8 cellular contexts compared by ENCODE assay signal in genomic region chr16:396605-397004, GRCh38. TPM values are rescaled to one million over a fixed set of nuclear protein-coding genes. Genes with fewer than 3 reads are reported as not detected.
A peak's percentile ranks its signal among the peaks of the same experiment; 100 is the strongest.
DNase-seq lines count a peak whose midpoint lies in the region; ATAC-seq and TF ChIP-seq lines count a peak whose summit lies in the region.

No MANE protein-coding gene starts in this region.

- CTCF ChIA-PET in activated CD8-positive, alpha-beta T cell treated with anti-CD3 and anti-CD28 coated beads for 36 hours (lab: Charles Lee): no interaction called here

- no peak overlapping the region for H3K4me3 ChIP-seq in KMS-11 (IDR thresholded peaks at IDR 0.05; ENCODE audit: insufficient read depth, low read depth, low read length)
- peak overlapping the region; percentile 96 for H3K4me3 ChIP-seq in cardiac muscle cell

- peaks cover 2% of the 10 kb centered on the region for H3K27me3 Mint-ChIP-seq in activated CD8-positive, alpha-beta T cell treated with anti-CD3 and anti-CD28 coated beads for 36 hours
- no peaks in the 10 kb centered on the region for H3K27me3 Mint-ChIP-seq in progenitor cell of endocrine pancreas

- H3K27ac ChIP-seq in KMS-11 (no peak overlapping the region), cardiac muscle cell (peak overlapping the region; percentile 94)

- peak overlapping the region; percentile 31; the same call in 1 of the 2 replicates for H3K4me2 ChIP-seq in KMS-11

- intact Hi-C loops in activated CD8-positive, alpha-beta T cell treated with anti-CD3 and anti-CD28 coated beads for 36 hours (cut with micrococcal nuclease): loop anchor here (5.0 kb wide), 1 partner anchor 131 kb away; the partner anchor contains the start of gene CAPN15

- no peak for TF ChIP-seq CTCF in KMS-11 (conservative IDR thresholded peaks at IDR 0.05; ENCODE audit: low read depth, low read length)
- no peak for TF ChIP-seq CTCF in activated CD8-positive, alpha-beta T cell treated with anti-CD3 and anti-CD28 coated beads for 36 hours (IDR thresholded peaks at IDR 0.05)
- no peak for TF ChIP-seq CTCF in cardiac muscle cell (IDR thresholded peaks at IDR 0.05; ENCODE audit: low read depth, low read length)
- TF ChIP-seq CTCF in progenitor cell of endocrine pancreas (IDR thresholded peaks at IDR 0.05; ENCODE audit: unreplicated experiment): no peak

- POLR2A ChIA-PET in activated CD8-positive, alpha-beta T cell treated with anti-CD3 and anti-CD28 coated beads for 36 hours (lab: Charles Lee): interaction anchor here (0.5 kb wide), 1 partner anchor 130 kb away, joined by 3 read pairs; no protein-coding TSS in a partner anchor

- H3K27ac Mint-ChIP-seq in activated CD8-positive, alpha-beta T cell treated with anti-CD3 and anti-CD28 coated beads for 36 hours: peak overlapping the region; percentile 66
- H3K27ac Mint-ChIP-seq in progenitor cell of endocrine pancreas: peak overlapping the region; percentile 96

- no peaks in the 10 kb centered on the region for H4K20me1 ChIP-seq in KMS-11 (ENCODE audit: insufficient read depth)

- DNase-seq in NCI-H1436 (lab: John Stamatoyannopoulos, UW): peak; percentile 43
- DNase-seq in NCI-H1436 treated with DMSO at 0.1 percent for 48 hours (lab: John Stamatoyannopoulos, UW): no peak
- no peak for DNase-seq in activated CD8-positive, alpha-beta T cell treated with anti-CD3 and anti-CD28 coated beads for 36 hours
- peak; percentile 66 to 68 for DNase-seq in cardiac muscle cell (ENCODE audit: low read depth in 1 of 2, low spot score in 1 of 2)
- no peak for DNase-seq in progenitor cell of endocrine pancreas (ENCODE audit: low spot score, unreplicated experiment)

- H3K79me2 ChIP-seq in KMS-11 (ENCODE audit: insufficient read depth, low read depth): no peaks in the 10 kb centered on the region

- peaks cover 33% of the 10 kb centered on the region for H3K4me1 Mint-ChIP-seq in activated CD8-positive, alpha-beta T cell treated with anti-CD3 and anti-CD28 coated beads for 36 hours (ENCODE audit: low read depth)
- peaks cover 9% of the 10 kb centered on the region for H3K4me1 Mint-ChIP-seq in progenitor cell of endocrine pancreas (ENCODE audit: low read depth)

- H3K4me1 ChIP-seq in KMS-11 (ENCODE audit: low read depth, poor library complexity, severe bottlenecking) (peaks cover 16% of the 10 kb centered on the region), cardiac muscle cell (ENCODE audit: low read depth) (peaks cover 9% of the 10 kb centered on the region)

- peak overlapping the region; percentile 74 for H3K4me3 Mint-ChIP-seq in activated CD8-positive, alpha-beta T cell treated with anti-CD3 and anti-CD28 coated beads for 36 hours
- peak overlapping the region; percentile 86 for H3K4me3 Mint-ChIP-seq in progenitor cell of endocrine pancreas (ENCODE audit: low read depth)

- H3K36me3 Mint-ChIP-seq in activated CD8-positive, alpha-beta T cell treated with anti-CD3 and anti-CD28 coated beads for 36 hours (ENCODE audit: low read depth): peaks cover 2% of the 10 kb centered on the region
- H3K36me3 Mint-ChIP-seq in progenitor cell of endocrine pancreas (ENCODE audit: insufficient read depth): no peaks in the 10 kb centered on the region

- H3K9ac ChIP-seq in KMS-11: no peak overlapping the region

- H3K36me3 ChIP-seq in KMS-11 (ENCODE audit: insufficient read depth) (no peaks in the 10 kb centered on the region), cardiac muscle cell (peaks cover 13% of the 10 kb centered on the region)

- H3K9me3 Mint-ChIP-seq in activated CD8-positive, alpha-beta T cell treated with anti-CD3 and anti-CD28 coated beads for 36 hours: peaks cover 6% of the 10 kb centered on the region
- no peaks in the 10 kb centered on the region for H3K9me3 Mint-ChIP-seq in progenitor cell of endocrine pancreas (ENCODE audit: low read depth)

- peaks cover 19% of the 10 kb centered on the region for H3K27me3 ChIP-seq in KMS-11 (ENCODE audit: insufficient read depth, low read depth)
- H3K27me3 ChIP-seq in cardiac muscle cell: no peaks in the 10 kb centered on the region

- no peak overlapping the region; the same call in 1 of the 2 replicates for H2AFZ ChIP-seq in KMS-11 (ENCODE audit: low read depth)

- no peaks in the 10 kb centered on the region for H3K9me3 ChIP-seq in cardiac muscle cell (ENCODE audit: low read depth)

- no peak for ATAC-seq in activated CD8-positive, alpha-beta T cell treated with anti-CD3 and anti-CD28 coated beads for 36 hours
- ATAC-seq in HG03097 (IDR thresholded peaks at IDR 0.05; ENCODE audit: low FRiP score, unreplicated experiment) (no peak), GM21515 (IDR thresholded peaks at IDR 0.05; ENCODE audit: unreplicated experiment) (no peak)

RNA-seq across cellular contexts. Expression of gene NME4, which starts 0.4 kb away (rescaled TPM):
- 10 to 100 TPM; 22.9 to 24.2 TPM for total RNA-seq in activated CD8-positive, alpha-beta T cell treated with anti-CD3 and anti-CD28 coated beads for 36 hours
- total RNA-seq in cardiac muscle cell: 352 and 452 TPM in 2 replicates
- polyA plus RNA-seq in cardiac muscle cell: 518 and 664 TPM in 2 replicates
- total RNA-seq in progenitor cell of endocrine pancreas: 151 and 154 TPM in 2 replicates

RNA-seq across cellular contexts. Expression of gene DECR2, which starts 5.1 kb away (rescaled TPM):
- 1 to 10 TPM; 9.7 to 10.0 TPM for total RNA-seq in activated CD8-positive, alpha-beta T cell treated with anti-CD3 and anti-CD28 coated beads for 36 hours
- total RNA-seq in cardiac muscle cell: 48.7 and 51.5 TPM in 2 replicates
- polyA plus RNA-seq in cardiac muscle cell: 49.5 and 50.0 TPM in 2 replicates
- 39.4 and 41.3 TPM in 2 replicates for total RNA-seq in progenitor cell of endocrine pancreas

RNA-seq across cellular contexts. Expression of gene PGAP6, which starts 14.8 kb away (rescaled TPM):
- 10 to 100 TPM; 21.9 to 24.8 TPM for total RNA-seq in activated CD8-positive, alpha-beta T cell treated with anti-CD3 and anti-CD28 coated beads for 36 hours
- total RNA-seq in cardiac muscle cell: 135 and 167 TPM in 2 replicates
- polyA plus RNA-seq in cardiac muscle cell: 113 and 142 TPM in 2 replicates
- total RNA-seq in progenitor cell of endocrine pancreas: 92.7 and 92.9 TPM in 2 replicates

RNA-seq across cellular contexts. Expression of gene MRPL28, which starts 26.3 kb away (rescaled TPM):
- 10 to 100 TPM; 95.0 to 98.2 TPM for total RNA-seq in activated CD8-positive, alpha-beta T cell treated with anti-CD3 and anti-CD28 coated beads for 36 hours
- 242 and 350 TPM in 2 replicates for total RNA-seq in cardiac muscle cell
- 234 and 290 TPM in 2 replicates for polyA plus RNA-seq in cardiac muscle cell
- total RNA-seq in progenitor cell of endocrine pancreas: 82.7 and 85.3 TPM in 2 replicates

RNA-seq across cellular contexts. Expression of gene RAB11FIP3, which starts 28.8 kb away (rescaled TPM):
- 10 to 100 TPM; 18.7 to 20.4 TPM for total RNA-seq in activated CD8-positive, alpha-beta T cell treated with anti-CD3 and anti-CD28 coated beads for 36 hours
- total RNA-seq in cardiac muscle cell (61.8 and 77.1 TPM in 2 replicates), progenitor cell of endocrine pancreas (92.7 and 97.9 TPM in 2 replicates)
- polyA plus RNA-seq in cardiac muscle cell: 55.3 TPM in 2 replicates

Comparison
In these comparisons a context has a peak if more than half of its experiments do, and no peak if none do; other contexts are left out.
1. DNase-seq: peak in NCI-H1436 (single experiment) and cardiac muscle cell (2 of 2); none in NCI-H1436 treated with DMSO at 0.1 percent for 48 hours (single experiment), activated CD8-positive, alpha-beta T cell treated with anti-CD3 and anti-CD28 coated beads for 36 hours (single experiment) and progenitor cell of endocrine pancreas (single experiment).